ENCODE assay signal across 14 cellular contexts in the genomic region with DNA sequence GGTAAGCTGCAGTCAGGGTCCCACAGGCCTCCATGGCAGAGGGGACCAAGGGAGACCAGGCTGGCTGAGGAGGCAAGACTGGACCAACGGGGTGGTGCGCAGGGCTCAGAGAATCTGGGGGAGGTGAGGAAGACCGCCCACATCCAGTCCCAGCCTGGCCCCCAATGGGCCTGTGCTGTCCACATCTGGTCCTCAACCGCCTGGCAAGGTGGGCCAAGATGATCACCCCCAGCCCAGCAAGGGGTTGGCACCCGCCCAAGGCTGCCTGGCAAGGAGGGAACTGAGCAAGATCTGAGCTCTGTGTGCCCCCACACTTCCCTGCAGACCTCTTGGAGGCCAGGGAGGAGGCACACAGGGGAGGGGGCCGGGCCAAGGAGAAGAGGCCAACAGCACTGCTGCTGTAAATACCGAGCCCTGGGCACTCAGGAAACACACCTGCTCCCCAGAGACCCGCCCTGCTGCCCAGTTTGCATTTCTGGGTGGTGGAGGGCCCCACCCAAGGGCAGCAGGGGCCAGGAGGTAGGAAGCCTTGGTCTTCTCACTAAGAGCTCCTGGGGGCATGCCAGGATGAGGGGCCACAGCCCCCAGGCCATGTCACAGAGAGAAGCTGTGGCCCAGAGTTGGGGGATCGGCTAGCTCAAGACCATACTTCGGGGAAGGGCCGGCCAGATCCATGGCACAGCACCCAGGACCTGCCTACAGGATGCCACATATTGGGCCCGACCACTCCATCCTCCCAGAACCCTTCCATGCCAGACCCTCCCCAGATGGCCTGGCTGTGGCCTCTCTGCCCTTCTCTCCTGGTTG.
DNase-seq lines count a peak whose midpoint lies in the region; ATAC-seq and TF ChIP-seq lines count a peak whose summit lies in the region.
"Had no signal": no experiment of that assay in that cellular context is flagged by ENCODE, and none has a peak within 500 bp of the region (broad histone marks: within the 10 kb centered on the region; RNA-seq: fewer than 3 reads in every experiment).

No MANE protein-coding gene starts in this region.

- ATAC-seq in heart right ventricle (no peak), left ventricle myocardium superior (no peak), gastroesophageal sphincter (no peak)

- TF ChIP-seq POLR2A in gastroesophageal sphincter (IDR thresholded peaks at IDR 0.05) = no peak

- WGBS in heart right ventricle, 2 donors = 91 to 92% methylated on average over 12 of the region's 12 CpGs
- 76 to 80% methylated on average over 1 to 3 of the region's 12 CpGs for WGBS in gastroesophageal sphincter (ENCODE audit: low coverage in 1 of 2), 2 donors

- peaks cover 15 to 95% (median 62%) of the 10 kb centered on the region in 9 donors for H3K4me1 ChIP-seq in heart right ventricle
- H3K4me1 ChIP-seq in gastroesophageal sphincter = peaks cover 2 to 99% (median 48%) of the 10 kb centered on the region in 3 donors

- H3K4me1 Mint-ChIP-seq in neural crest cell = peaks cover 70% of the 10 kb centered on the region

- peaks cover 0 to 11% (median 0%) of the 10 kb centered on the region in 9 donors for H3K36me3 ChIP-seq in heart right ventricle
- peaks cover 0 to 16% of the 10 kb centered on the region in 2 donors for H3K36me3 ChIP-seq in gastroesophageal sphincter

- H3K27ac Mint-ChIP-seq in neural crest cell (ENCODE audit: unreplicated experiment) = peak overlapping the region; percentile 27

- H3K27ac ChIP-seq in heart right ventricle (peak overlapping the region in 7 of 10 donors; percentile 26 to 94 (median 54)), gastroesophageal sphincter (peak overlapping the region in 3 of 4 donors; percentile 80 to 86 (median 84))
- H3K27ac ChIP-seq: SJSA1 had no signal

- no peak for DNase-seq in heart right ventricle
- no peak for DNase-seq in left ventricle myocardium superior
- DNase-seq in neural crest cell (ENCODE audit: low read depth, low spot score) = no peak
- no peak for DNase-seq in D341Med (ENCODE audit: low spot score)
- DNase-seq in NCI-H524 treated with DMSO at 0.1 percent for 48 hours (lab: John Stamatoyannopoulos, UW) = no peak
- DNase-seq in NCI-H2227 treated with DMSO at 0.1 percent for 48 hours (lab: John Stamatoyannopoulos, UW) = no peak
- DNase-seq in NCI-H2029 (lab: John Stamatoyannopoulos, UW) = no peak
- DNase-seq: activated CD8-positive, alpha-beta memory T cell treated with anti-CD3 and anti-CD28 coated beads for 24 hours; cerebellar nuclear complex; DMS153; MM.1S; NK-92 treated with Interleukin-12 subunit alpha and Interleukin-12 subunit beta, amount 100 ng/mL, for 24 hours had no signal

- no peaks in the 10 kb centered on the region for H3K9me3 ChIP-seq in heart right ventricle
- no peaks in the 10 kb centered on the region for H3K9me3 ChIP-seq in gastroesophageal sphincter
- H3K9me3 ChIP-seq: SJSA1 had no signal

- H3K4me3 Mint-ChIP-seq in neural crest cell = no peak overlapping the region

- H3K36me3 Mint-ChIP-seq in neural crest cell (ENCODE audit: low read depth) = peaks cover 3% of the 10 kb centered on the region

- no peak for TF ChIP-seq CTCF in heart right ventricle (IDR thresholded peaks at IDR 0.05)
- no peak for TF ChIP-seq CTCF in gastroesophageal sphincter (IDR thresholded peaks at IDR 0.05)
- no peak for TF ChIP-seq CTCF in neural crest cell (conservative IDR thresholded peaks at IDR 0.05)

- intact Hi-C loops in heart right ventricle (cut with DNase I) = loop anchor here in 1 of 10 donors (10.0 kb wide), 1 partner anchor 263 kb away; the partner anchor contains the start of genes PLAGL2 and POFUT1
- intact Hi-C loops in left ventricle myocardium superior (cut with micrococcal nuclease) = no loop called here

- H3K27me3 Mint-ChIP-seq in neural crest cell (ENCODE audit: low read depth) = peaks cover 5% of the 10 kb centered on the region

- H3K9me3 Mint-ChIP-seq in neural crest cell = no peaks in the 10 kb centered on the region

- TF ChIP-seq EP300 in gastroesophageal sphincter (IDR thresholded peaks at IDR 0.05) = no peak

- no peaks in the 10 kb centered on the region for H3K27me3 ChIP-seq in heart right ventricle
- H3K27me3 ChIP-seq in gastroesophageal sphincter = no peaks in the 10 kb centered on the region
- H3K27me3 ChIP-seq: SJSA1 had no signal

- H3K4me3 ChIP-seq in heart right ventricle = no peak overlapping the region
- no peak overlapping the region for H3K4me3 ChIP-seq in gastroesophageal sphincter
- H3K4me3 ChIP-seq: SJSA1 had no signal
